In the genomic region with DNA sequence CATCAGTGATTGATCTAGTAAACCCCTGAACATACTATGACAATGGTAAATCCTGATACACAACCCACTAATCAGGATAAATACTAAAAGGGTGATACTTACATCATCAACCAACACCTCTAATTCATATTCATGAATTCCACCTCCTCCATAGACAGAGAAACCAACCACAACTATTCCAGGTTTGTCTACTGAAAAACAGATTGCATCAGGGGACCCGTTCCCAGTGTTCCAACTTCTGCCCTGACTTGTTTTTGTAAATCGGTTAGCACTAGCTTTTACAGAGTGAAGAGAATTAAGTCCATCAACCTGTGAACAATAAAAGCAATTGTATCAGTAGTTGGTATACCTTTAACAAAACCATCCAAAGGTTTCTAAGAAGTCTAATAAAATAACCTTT, we compare ENCODE assay signal across 18 cellular contexts.
DNase-seq lines count a peak whose midpoint lies in the region; ATAC-seq and TF ChIP-seq lines count a peak whose summit lies in the region.
"Had no signal": no experiment of that assay in that cellular context is flagged by ENCODE, and none has a peak within 500 bp of the region (broad histone marks: within the 10 kb centered on the region; RNA-seq: fewer than 3 reads in every experiment).

No MANE protein-coding gene starts in this region.

- no peak overlapping the region for H4K12ac ChIP-seq in trophoblast cell (ENCODE audit: low read depth, low read length)

- no peaks in the 10 kb centered on the region for H3K27me3 ChIP-seq in trophoblast cell (ENCODE audit: insufficient read depth, low read length)

- no peak overlapping the region for H3K14ac ChIP-seq in trophoblast cell (ENCODE audit: low read length)

- no peak overlapping the region for H3K9ac ChIP-seq in trophoblast cell (ENCODE audit: low read length)

- no peaks in the 10 kb centered on the region for H3K79me2 ChIP-seq in trophoblast cell (ENCODE audit: control insufficient read depth, insufficient read depth, low read length, poor library complexity)

- H3K4me1 Mint-ChIP-seq in activated T-cell treated with anti-CD3 and anti-CD28 coated beads, Interleukin-2, amount 50 U/mL, for 24 hours (ENCODE audit: low read depth): no peaks in the 10 kb centered on the region
- H3K4me1 Mint-ChIP-seq in activated T-cell treated with anti-CD3 and anti-CD28 coated beads, Interleukin-2, amount 50 U/mL, for 4 hours (ENCODE audit: low read depth): no peaks in the 10 kb centered on the region
- H3K4me1 Mint-ChIP-seq: H9 had no signal

- no peak overlapping the region for H3K4ac ChIP-seq in trophoblast cell (ENCODE audit: low read depth, low read length)

- no peak overlapping the region for H3K18ac ChIP-seq in trophoblast cell (ENCODE audit: low read length)

- no peak overlapping the region for H3K4me2 ChIP-seq in trophoblast cell (ENCODE audit: low read length)
- H3K4me2 ChIP-seq: A549 had no signal

- WGBS in trophoblast cell (ENCODE audit: extremely low coverage, insufficient coverage, insufficient read length): no CpG with 5 or more reads among the region's 2 CpGs

- H2BK5ac ChIP-seq in trophoblast cell (ENCODE audit: low read depth, low read length, poor library complexity): no peak overlapping the region

- H4K91ac ChIP-seq in trophoblast cell (ENCODE audit: low read depth, low read length): no peak overlapping the region

- no peaks in the 10 kb centered on the region for H3K9me3 ChIP-seq in trophoblast cell (ENCODE audit: insufficient read depth, low read depth, low read length)
- H3K9me3 ChIP-seq: A549, Caco-2 had no signal

- no peak overlapping the region for H2AFZ ChIP-seq in trophoblast cell (ENCODE audit: insufficient read depth, low read length, poor library complexity)

- no peaks in the 10 kb centered on the region for H3K4me1 ChIP-seq in trophoblast cell (ENCODE audit: control insufficient read depth in 1 of 2, insufficient read depth in 2 of 2, low read length in 2 of 2)
- H3K4me1 ChIP-seq: A549, Caco-2 had no signal

- peaks cover 2% of the 10 kb centered on the region for H3K79me1 ChIP-seq in trophoblast cell (ENCODE audit: low read length)

- H2BK120ac ChIP-seq in trophoblast cell (ENCODE audit: insufficient read depth, low read length, poor library complexity): no peak overlapping the region

- no peak for TF ChIP-seq CTCF in epithelial cell of esophagus (IDR thresholded peaks at IDR 0.05; ENCODE audit: insufficient read depth, low read depth, low read length, missing control alignments)

- no peak overlapping the region for H3K4me3 Mint-ChIP-seq in activated T-cell treated with anti-CD3 and anti-CD28 coated beads, Interleukin-2, amount 50 U/mL, for 24 hours
- no peak overlapping the region for H3K4me3 Mint-ChIP-seq in activated T-cell treated with anti-CD3 and anti-CD28 coated beads, Interleukin-2, amount 50 U/mL, for 4 hours
- H3K4me3 Mint-ChIP-seq: CD4-positive, alpha-beta T cell; H9; IgD-negative memory B cell had no signal

- peak overlapping the region; percentile 16 for H3K27ac Mint-ChIP-seq in activated T-cell treated with anti-CD3 and anti-CD28 coated beads, Interleukin-2, amount 50 U/mL, for 24 hours
- H3K27ac Mint-ChIP-seq: CD4-positive, alpha-beta T cell had no signal

- H2AK5ac ChIP-seq in trophoblast cell (ENCODE audit: low read length): no peak overlapping the region

- H4K8ac ChIP-seq in trophoblast cell (ENCODE audit: low read depth, low read length): no peak overlapping the region

- H3K36me3 ChIP-seq in trophoblast cell (ENCODE audit: control insufficient read depth in 1 of 2, insufficient read depth in 2 of 2, low read length in 2 of 2): peaks cover 5 to 16% of the 10 kb centered on the region in 2 experiments

- H3K27me3 Mint-ChIP-seq in activated T-cell treated with anti-CD3 and anti-CD28 coated beads, Interleukin-2, amount 50 U/mL, for 24 hours: no peaks in the 10 kb centered on the region
- H3K27me3 Mint-ChIP-seq in activated T-cell treated with anti-CD3 and anti-CD28 coated beads, Interleukin-2, amount 50 U/mL, for 4 hours (ENCODE audit: low read depth): no peaks in the 10 kb centered on the region
- H3K27me3 Mint-ChIP-seq: CD4-positive, alpha-beta T cell; IgD-negative memory B cell had no signal

- peaks cover 88% of the 10 kb centered on the region for H3K36me3 Mint-ChIP-seq in activated T-cell treated with anti-CD3 and anti-CD28 coated beads, Interleukin-2, amount 50 U/mL, for 24 hours (ENCODE audit: low read depth)
- peaks cover 35% of the 10 kb centered on the region for H3K36me3 Mint-ChIP-seq in activated T-cell treated with anti-CD3 and anti-CD28 coated beads, Interleukin-2, amount 50 U/mL, for 4 hours (ENCODE audit: insufficient read depth)

- no peak overlapping the region for H2BK12ac ChIP-seq in trophoblast cell (ENCODE audit: low read length)

- H3K23ac ChIP-seq in trophoblast cell (ENCODE audit: low read length): no peak overlapping the region

- no peak for DNase-seq in activated T-cell treated with anti-CD3 and anti-CD28 coated beads, Interleukin-2, amount 50 U/mL, for 24 hours
- DNase-seq in activated T-cell treated with anti-CD3 and anti-CD28 coated beads, Interleukin-2, amount 50 U/mL, for 4 hours: no peak
- peak; percentile 84 for DNase-seq in epithelial cell of esophagus (ENCODE audit: low read depth)
- peak; percentile 2 to 14 for DNase-seq in trophoblast cell
- no peak for DNase-seq in iPS-NIHi7 (ENCODE audit: extremely low spot score)
- DNase-seq in activated CD4-positive, alpha-beta T cell treated with anti-CD3 and anti-CD28 coated beads for 48 hours: no peak
- DNase-seq: AML-193; Caco-2; CD4-positive, alpha-beta T cell; DMS79; GDM1; H9 had no signal

- H3K27ac ChIP-seq in trophoblast cell (ENCODE audit: low read depth, low read length): no peak overlapping the region
- H3K27ac ChIP-seq: 22Rv1, A549, C4-2B had no signal

- no peaks in the 10 kb centered on the region for H3K9me3 Mint-ChIP-seq in activated T-cell treated with anti-CD3 and anti-CD28 coated beads, Interleukin-2, amount 50 U/mL, for 24 hours
- no peaks in the 10 kb centered on the region for H3K9me3 Mint-ChIP-seq in activated T-cell treated with anti-CD3 and anti-CD28 coated beads, Interleukin-2, amount 50 U/mL, for 4 hours
- H3K9me3 Mint-ChIP-seq: CD4-positive, alpha-beta T cell; H9; IgD-negative memory B cell had no signal

- no peak for ATAC-seq in activated T-cell treated with anti-CD3 and anti-CD28 coated beads, Interleukin-2, amount 50 U/mL, for 4 hours
- ATAC-seq in HG03135 (IDR thresholded peaks at IDR 0.05; ENCODE audit: unreplicated experiment): no peak
- ATAC-seq: A549, HepG2 had no signal

- H3K4me3 ChIP-seq in epithelial cell of esophagus (ENCODE audit: low read length): no peak overlapping the region
- no peak overlapping the region for H3K4me3 ChIP-seq in trophoblast cell (ENCODE audit: low read depth, low read length)
- H3K4me3 ChIP-seq: A549 had no signal

Comparison
In these comparisons a context has a peak if more than half of its experiments do, and no peak if none do; other contexts are left out.
1. DNase-seq: peak in epithelial cell of esophagus (single experiment) and trophoblast cell (2 of 2); none in activated T-cell treated with anti-CD3 and anti-CD28 coated beads, Interleukin-2, amount 50 U/mL, for 24 hours (single experiment), activated T-cell treated with anti-CD3 and anti-CD28 coated beads, Interleukin-2, amount 50 U/mL, for 4 hours (single experiment), iPS-NIHi7 (single experiment) and activated CD4-positive, alpha-beta T cell treated with anti-CD3 and anti-CD28 coated beads for 48 hours (single experiment).